Comparison of ENCODE assay signal across 18 cellular contexts in genomic region chr6:37520926-37521325, GRCh38. TPM values are rescaled to one million over a fixed set of nuclear protein-coding genes. Genes with fewer than 3 reads are reported as not detected.
DNase-seq lines count a peak whose midpoint lies in the region; ATAC-seq and TF ChIP-seq lines count a peak whose summit lies in the region.
"Had no signal": no experiment of that assay in that cellular context is flagged by ENCODE, and none has a peak within 500 bp of the region (broad histone marks: within the 10 kb centered on the region; RNA-seq: fewer than 3 reads in every experiment).

No MANE protein-coding gene starts in this region.

- H2BK120ac ChIP-seq in neuronal stem cell (ENCODE audit: low read depth, low read length): no peak overlapping the region

- H4K8ac ChIP-seq in neuronal stem cell (ENCODE audit: low read depth, low read length): no peak overlapping the region

- H3K79me1 ChIP-seq in neuronal stem cell (ENCODE audit: low read depth, low read length): no peaks in the 10 kb centered on the region

- H3K4me1 ChIP-seq in BLaER1 treated with 17β-estradiol and CSF1 and Interleukin-3, amounts not matched to agents 10 nM and 100 nM: peaks cover 42 to 81% (median 72%) of the 10 kb centered on the region in 10 experiments
- H3K4me1 ChIP-seq in DND-41 (ENCODE audit: insufficient read depth, low read length) (peaks cover 32% of the 10 kb centered on the region), neuronal stem cell (ENCODE audit: control insufficient read depth in 2 of 2, insufficient read depth in 1 of 2, low read depth in 1 of 2, low read length in 2 of 2) (peaks cover 6 to 16% of the 10 kb centered on the region in 2 donors), testis (no peaks in the 10 kb centered on the region)

- no peak overlapping the region for H2AFZ ChIP-seq in DND-41 (ENCODE audit: low read depth, low read length)
- no peak overlapping the region for H2AFZ ChIP-seq in neuronal stem cell (ENCODE audit: low read length)

- no peak for TF ChIP-seq POLR2A in testis (IDR thresholded peaks at IDR 0.05)

- H3K27ac ChIP-seq in BLaER1 treated with 17β-estradiol and CSF1 and Interleukin-3, amounts not matched to agents 10 nM and 100 nM: peak overlapping the region in 8 of 11 experiments; percentile 16 to 57 (median 42); a peak in 10 of 22 replicates
- no peak overlapping the region for H3K27ac ChIP-seq in DND-41 (ENCODE audit: low read length)
- no peak overlapping the region for H3K27ac ChIP-seq in neuronal stem cell (replicated peaks; ENCODE audit: low read length)
- no peak overlapping the region for H3K27ac ChIP-seq in testis
- H3K27ac ChIP-seq: RWPE1 had no signal

- H3K14ac ChIP-seq in neuronal stem cell (ENCODE audit: low read length): no peak overlapping the region

- no peak overlapping the region for H3K18ac ChIP-seq in neuronal stem cell (ENCODE audit: low read length)

- H3K9ac ChIP-seq in BLaER1 treated with 17β-estradiol and CSF1 and Interleukin-3, amounts not matched to agents 10 nM and 100 nM: peak overlapping the region in 8 of 11 experiments; percentile 4 to 42 (median 24); a peak in 9 of 22 replicates
- H3K9ac ChIP-seq in DND-41 (ENCODE audit: low read depth, low read length) (no peak overlapping the region), neuronal stem cell (ENCODE audit: low read depth, low read length, poor library complexity) (no peak overlapping the region)

- H3K27me3 ChIP-seq in BLaER1 treated with 17β-estradiol and CSF1 and Interleukin-3, amounts not matched to agents 10 nM and 100 nM: no peaks in the 10 kb centered on the region
- no peaks in the 10 kb centered on the region for H3K27me3 ChIP-seq in DND-41 (ENCODE audit: insufficient read depth, low read length, poor library complexity)
- H3K27me3 ChIP-seq in neuronal stem cell (ENCODE audit: control insufficient read depth in 3 of 3, insufficient read depth in 3 of 3, low read depth in 1 of 3, low read length in 3 of 3): peaks cover 0 to 16% (median 0%) of the 10 kb centered on the region in 3 experiments
- no peaks in the 10 kb centered on the region for H3K27me3 ChIP-seq in testis

- H3K36me3 ChIP-seq in BLaER1 treated with 17β-estradiol and CSF1 and Interleukin-3, amounts not matched to agents 10 nM and 100 nM: no peaks in the 10 kb centered on the region
- H3K36me3 ChIP-seq in DND-41 (ENCODE audit: insufficient read depth, low read length) (no peaks in the 10 kb centered on the region), neuronal stem cell (replicated peaks in 1 of 2; ENCODE audit: control insufficient read depth in 2 of 2, insufficient read depth in 2 of 2, low read length in 2 of 2) (no peaks in the 10 kb centered on the region), testis (ENCODE audit: low read depth, missing control alignments) (no peaks in the 10 kb centered on the region)

- H4K91ac ChIP-seq in neuronal stem cell (ENCODE audit: low read depth, low read length, poor library complexity): no peak overlapping the region

- ATAC-seq in DND-41 (ENCODE audit: insufficient read depth, low read depth): no peak

- H2BK12ac ChIP-seq in neuronal stem cell (ENCODE audit: low read length): no peak overlapping the region

- TF ChIP-seq CTCF in DND-41 (IDR thresholded peaks at IDR 0.05; ENCODE audit: borderline replicate concordance, extremely low read depth, low read length, poor library complexity, severe bottlenecking) (no peak), testis (IDR thresholded peaks at IDR 0.05) (no peak)

- WGBS in neuronal stem cell (ENCODE audit: extremely low coverage in 2 of 2, insufficient read length in 2 of 2, insufficient replicate concordance in 1 of 2), 2 donors: no CpG with 5 or more reads among the region's 6 CpGs
- WGBS in testis, 2 donors: 75 to 91% methylated on average over 5 to 6 of the region's 6 CpGs

- H3K4ac ChIP-seq in neuronal stem cell (ENCODE audit: low read length): no peak overlapping the region

- peaks cover 0 to 8% (median 6%) of the 10 kb centered on the region in 11 experiments; a peak in 10 of 22 replicates for H3K9me3 ChIP-seq in BLaER1 treated with 17β-estradiol and CSF1 and Interleukin-3, amounts not matched to agents 10 nM and 100 nM (replicated peaks in 1 of 11)
- H3K9me3 ChIP-seq in DND-41 (ENCODE audit: insufficient read depth, low read length, severe bottlenecking) (no peaks in the 10 kb centered on the region), neuronal stem cell (replicated peaks in 1 of 2; ENCODE audit: control insufficient read depth in 2 of 2, insufficient read depth in 1 of 2, low read depth in 1 of 2, low read length in 2 of 2) (no peaks in the 10 kb centered on the region), testis (no peaks in the 10 kb centered on the region)

- H3K79me2 ChIP-seq in DND-41 (ENCODE audit: insufficient read depth, low read length): no peaks in the 10 kb centered on the region

- peaks cover 0 to 19% (median 0%) of the 10 kb centered on the region in 11 experiments; a peak in 4 of 22 replicates for H4K20me1 ChIP-seq in BLaER1 treated with 17β-estradiol and CSF1 and Interleukin-3, amounts not matched to agents 10 nM and 100 nM
- H4K20me1 ChIP-seq in DND-41 (ENCODE audit: insufficient read depth, low read length): 0 out of 2 replicates have a peak, but pooled peaks cover 6% of the 10 kb centered on the region

- intact Hi-C loops in testis (cut with DNase I; ENCODE audit: low total_unique reads): no loop called here

- DNase-seq in DND-41: peak; percentile 53
- peak; percentile 25 for DNase-seq in SW480 (ENCODE audit: low spot score)
- DNase-seq in neuronal stem cell (ENCODE audit: low spot score): no peak
- DNase-seq in testis: no peak
- no peak for DNase-seq in DMS79 treated with DMSO at 0.1 percent for 48 hours (lab: John Stamatoyannopoulos, UW)
- DNase-seq in 8988T: no peak
- DNase-seq: CD4-positive, alpha-beta memory T cell; GF-D8; H7; KBM-7; NCI-H1092 treated with DMSO at 0.1 percent for 48 hours; NCI-H1694; NCI-H2107; NCI-H345; NCI-H526 treated with DMSO at 0.1 percent for 48 hours; OCI-M1 had no signal

- H2BK5ac ChIP-seq in neuronal stem cell (ENCODE audit: low read length): no peak overlapping the region

- H3K4me3 ChIP-seq in BLaER1 treated with 17β-estradiol and CSF1 and Interleukin-3, amounts not matched to agents 10 nM and 100 nM: 0 out of 20 replicates have a peak overlapping the region, but pooled peaks of 1 of the 10 experiments have one; percentile 6
- H3K4me3 ChIP-seq in DND-41 (ENCODE audit: low read depth in 1 of 2, low read length in 2 of 2) (no peak overlapping the region), neuronal stem cell (ENCODE audit: low read length in 2 of 2) (no peak overlapping the region), testis (no peak overlapping the region)

- peak overlapping the region; percentile 41 for H2BK15ac ChIP-seq in neuronal stem cell (ENCODE audit: low read length)

- no peak overlapping the region for H2AK5ac ChIP-seq in neuronal stem cell (ENCODE audit: low read depth, low read length)

- H3K4me2 ChIP-seq in BLaER1 treated with 17β-estradiol and CSF1 and Interleukin-3, amounts not matched to agents 10 nM and 100 nM: peak overlapping the region; percentile 40 to 93 (median 85)
- no peak overlapping the region for H3K4me2 ChIP-seq in DND-41 (ENCODE audit: insufficient read depth, low read length)
- no peak overlapping the region for H3K4me2 ChIP-seq in neuronal stem cell (ENCODE audit: insufficient read depth, low read length, poor library complexity, severe bottlenecking)

- H3K23ac ChIP-seq in neuronal stem cell (ENCODE audit: low read depth, low read length, poor library complexity): no peak overlapping the region

RNA-seq across cellular contexts. Expression of gene CCDC167, which starts 21.2 kb away (rescaled TPM):
- polyA plus RNA-seq in neuronal stem cell (2013, experiment 1 of 2): 113 TPM
- 106 TPM for polyA plus RNA-seq in neuronal stem cell (2013, experiment 2 of 2)
- 10 to 100 TPM; 65.4 to 73.5 TPM for total RNA-seq in testis
- polyA plus RNA-seq in testis (ENCODE audit: insufficient read depth, low read depth, low replicate concordance): 65.2 TPM

Comparison
In these comparisons a context has a peak if more than half of its experiments do, and no peak if none do; other contexts are left out.
1. H3K27ac ChIP-seq: peak in BLaER1 treated with 17β-estradiol and CSF1 and Interleukin-3, amounts not matched to agents 10 nM and 100 nM (8 of 11); none in DND-41 (single experiment), neuronal stem cell (single experiment) and testis (0 of 2).
2. H3K4me2 ChIP-seq: peak in BLaER1 treated with 17β-estradiol and CSF1 and Interleukin-3, amounts not matched to agents 10 nM and 100 nM (11 of 11); none in DND-41 (single experiment) and neuronal stem cell (single experiment).
3. H3K9ac ChIP-seq: peak in BLaER1 treated with 17β-estradiol and CSF1 and Interleukin-3, amounts not matched to agents 10 nM and 100 nM (8 of 11); none in DND-41 (single experiment) and neuronal stem cell (single experiment).
4. DNase-seq: peak in DND-41 (single experiment) and SW480 (single experiment); none in neuronal stem cell (single experiment), testis (single experiment), DMS79 treated with DMSO at 0.1 percent for 48 hours (single experiment) and 8988T (single experiment).